In the genomic region with DNA sequence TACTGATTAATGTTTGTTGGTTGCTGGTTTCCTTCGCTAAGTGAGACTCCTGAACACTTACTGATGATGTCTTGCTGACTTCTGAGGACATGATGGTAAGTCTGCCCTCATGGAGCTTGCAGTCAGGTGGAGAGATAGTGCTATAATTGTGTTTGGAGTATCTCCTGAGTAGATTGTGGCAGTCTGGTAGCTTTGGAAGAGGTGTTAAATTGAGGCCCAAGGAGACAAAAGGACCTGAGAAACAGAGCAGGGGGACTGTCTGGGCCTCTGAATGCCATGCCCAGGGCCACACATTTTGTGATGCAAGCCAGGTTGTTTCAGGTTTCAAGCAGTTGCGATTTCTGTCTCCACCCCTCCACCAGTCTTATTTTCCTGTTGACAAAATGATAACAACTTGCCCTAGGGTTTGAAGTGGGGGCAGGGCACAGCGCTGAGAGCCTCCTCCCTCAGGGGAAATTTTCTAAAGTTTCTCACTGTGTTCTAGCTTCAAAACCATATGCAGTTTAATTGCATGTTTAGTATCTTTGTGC, we compare ENCODE assay signal across 8 cellular contexts. TPM values are rescaled to one million over a fixed set of nuclear protein-coding genes. Genes with fewer than 3 reads are reported as not detected.
A peak's percentile ranks its signal among the peaks of the same experiment; 100 is the strongest.
DNase-seq lines count a peak whose midpoint lies in the region; ATAC-seq, FAIRE-seq and TF ChIP-seq lines count a peak whose summit lies in the region.
"Had no signal": no experiment of that assay in that cellular context is flagged by ENCODE, and none has a peak within 500 bp of the region (broad histone marks: within the 10 kb centered on the region; RNA-seq: fewer than 3 reads in every experiment).

No MANE protein-coding gene starts in this region.

- DNase-seq in NAMALWA (ENCODE audit: low spot score) (peak; percentile 78), keratinocyte (ENCODE audit: low read depth, low spot score) (no peak), neural progenitor cell (ENCODE audit: low spot score) (no peak), retina (no peak)
- peak; percentile 58 to 70 for DNase-seq in activated CD4-positive, alpha-beta T cell treated with anti-CD3 and anti-CD28 coated beads, Interleukin-2, amount 50 U/mL, for 48 hours
- peak; percentile 45 to 76 for DNase-seq in stimulated activated naive CD8-positive, alpha-beta T cell treated with anti-CD3 and anti-CD28 coated beads, Interleukin-15, amount 100 ng/mL, for 72 hours
- DNase-seq: mammary epithelial cell had no signal

- no peak overlapping the region for H3K9ac ChIP-seq in keratinocyte (ENCODE audit: control insufficient read depth, extremely low read depth, insufficient read depth, low read length)
- H3K9ac ChIP-seq in neural progenitor cell = no peak overlapping the region

- no peaks in the 10 kb centered on the region for H3K27me3 ChIP-seq in keratinocyte (ENCODE audit: control insufficient read depth, extremely low read depth, insufficient read depth, low read length)
- H3K27me3 ChIP-seq in neural progenitor cell = no peaks in the 10 kb centered on the region

- H3K4me2 ChIP-seq in keratinocyte (ENCODE audit: control insufficient read depth, extremely low read depth, insufficient read depth, low read depth, low read length) = peak overlapping the region; percentile 14
- H3K4me2 ChIP-seq in neural progenitor cell = no peak overlapping the region

- peak overlapping the region; percentile 84 to 94 for H3K27ac Mint-ChIP-seq in stimulated activated naive CD8-positive, alpha-beta T cell treated with anti-CD3 and anti-CD28 coated beads, Interleukin-15, amount 100 ng/mL, for 72 hours
- H3K27ac Mint-ChIP-seq in neural progenitor cell = no peak overlapping the region

- H3K9me3 ChIP-seq in keratinocyte (ENCODE audit: control insufficient read depth, low read depth, low read length) = no peaks in the 10 kb centered on the region
- H3K9me3 ChIP-seq in neural progenitor cell (ENCODE audit: low read depth) = no peaks in the 10 kb centered on the region

- TF ChIP-seq CTCF in keratinocyte (optimal IDR thresholded peaks at IDR 0.05 in 1 of 3, IDR thresholded peaks at IDR 0.05 in 1 of 3, conservative IDR thresholded peaks at IDR 0.05 in 1 of 3; ENCODE audit: extremely low read depth in 1 of 3, insufficient read depth in 2 of 3, low read length in 3 of 3) = no peak
- TF ChIP-seq CTCF in neural progenitor cell (IDR thresholded peaks at IDR 0.05) = no peak

- peaks cover 14% of the 10 kb centered on the region for H3K9me1 ChIP-seq in keratinocyte (ENCODE audit: control insufficient read depth, extremely low read depth, insufficient read depth, low read length)

- H4K20me1 ChIP-seq in keratinocyte (ENCODE audit: control insufficient read depth, extremely low read depth, insufficient read depth, low read length) (peaks cover 6% of the 10 kb centered on the region), neural progenitor cell (ENCODE audit: low read depth) (peaks cover 52% of the 10 kb centered on the region)

- peak overlapping the region; percentile 73 to 83 for H3K4me3 Mint-ChIP-seq in stimulated activated naive CD8-positive, alpha-beta T cell treated with anti-CD3 and anti-CD28 coated beads, Interleukin-15, amount 100 ng/mL, for 72 hours
- H3K4me3 Mint-ChIP-seq in neural progenitor cell = no peak overlapping the region

- H3K4me3 ChIP-seq in keratinocyte (ENCODE audit: control insufficient read depth in 2 of 3, extremely low read depth in 1 of 3, insufficient read depth in 2 of 3, low read depth in 1 of 3, low read length in 3 of 3) = no peak overlapping the region
- H3K4me3 ChIP-seq in neural progenitor cell = no peak overlapping the region

- ATAC-seq in stimulated activated naive CD8-positive, alpha-beta T cell treated with anti-CD3 and anti-CD28 coated beads, Interleukin-15, amount 100 ng/mL, for 72 hours = peak; percentile 38
- no peak for ATAC-seq in GM21367 (IDR thresholded peaks at IDR 0.05; ENCODE audit: unreplicated experiment)

- H3K9me3 Mint-ChIP-seq in stimulated activated naive CD8-positive, alpha-beta T cell treated with anti-CD3 and anti-CD28 coated beads, Interleukin-15, amount 100 ng/mL, for 72 hours = peaks cover 0 to 7% of the 10 kb centered on the region in 2 donors
- no peaks in the 10 kb centered on the region for H3K9me3 Mint-ChIP-seq in neural progenitor cell

- peaks cover 96% of the 10 kb centered on the region for H3K79me2 ChIP-seq in keratinocyte (ENCODE audit: control insufficient read depth, insufficient read depth, low read length)
- H3K79me2 ChIP-seq in neural progenitor cell (ENCODE audit: low read depth) = peaks cover 82% of the 10 kb centered on the region

- H3K27me3 Mint-ChIP-seq in stimulated activated naive CD8-positive, alpha-beta T cell treated with anti-CD3 and anti-CD28 coated beads, Interleukin-15, amount 100 ng/mL, for 72 hours = no peaks in the 10 kb centered on the region
- no peaks in the 10 kb centered on the region for H3K27me3 Mint-ChIP-seq in neural progenitor cell (ENCODE audit: insufficient read depth, low read depth)

- peaks cover 7 to 34% of the 10 kb centered on the region in 2 experiments for H3K36me3 ChIP-seq in keratinocyte (ENCODE audit: control insufficient read depth in 2 of 2, extremely low read depth in 1 of 2, insufficient read depth in 2 of 2, low read length in 2 of 2)
- no peaks in the 10 kb centered on the region for H3K36me3 ChIP-seq in neural progenitor cell

- no peak for FAIRE-seq in keratinocyte (lab: Jason Lieb, UNC)

- dilution Hi-C loops in keratinocyte (cut with MboI; ENCODE audit: extremely low pct_ligation_motif_present, low sequenced_read_pairs) = no loop called here

- H3K4me1 ChIP-seq in keratinocyte (ENCODE audit: control insufficient read depth, extremely low read depth, insufficient read depth, low read length) (peaks cover 76% of the 10 kb centered on the region), neural progenitor cell (peaks cover 42% of the 10 kb centered on the region)

- H3K36me3 Mint-ChIP-seq in neural progenitor cell = peaks cover 48% of the 10 kb centered on the region

- no peaks in the 10 kb centered on the region for H3F3A ChIP-seq in neural progenitor cell (ENCODE audit: low read depth)

- H2AFZ ChIP-seq in keratinocyte (ENCODE audit: control insufficient read depth, low read length) (no peak overlapping the region), neural progenitor cell (replicated peaks) (no peak overlapping the region)

- no peak overlapping the region for H3K27ac ChIP-seq in keratinocyte (ENCODE audit: control insufficient read depth, insufficient read depth, low read length)
- no peak overlapping the region for H3K27ac ChIP-seq in neural progenitor cell

- peaks cover 74% of the 10 kb centered on the region for H3K4me1 Mint-ChIP-seq in stimulated activated naive CD8-positive, alpha-beta T cell treated with anti-CD3 and anti-CD28 coated beads, Interleukin-15, amount 100 ng/mL, for 72 hours
- peaks cover 79% of the 10 kb centered on the region for H3K4me1 Mint-ChIP-seq in neural progenitor cell

RNA-seq across cellular contexts. Expression of gene SMAD3, which starts 16.7 kb away (rescaled TPM):
- 30.6 to 52.9 TPM (median 33.7 TPM) in 3 replicates for polyA plus RNA-seq in keratinocyte
- 8.1 TPM for polyA plus RNA-seq in keratinocyte (2011; ENCODE audit: low read depth)
- 23.9 and 26.7 TPM in 2 replicates for polyA plus RNA-seq in keratinocyte (2011; cell fraction: cytosol; rRNA removed)
- 74.9 and 76.8 TPM in 2 replicates for polyA plus RNA-seq in keratinocyte (2011; cell fraction: nucleus; rRNA removed)
- polyA plus RNA-seq in keratinocyte (2012; ENCODE audit: low replicate concordance) = 26.5 and 44.9 TPM in 2 replicates
- 45.4 to 160 TPM (median 47.7 TPM) in 3 replicates for polyA minus RNA-seq in keratinocyte
- polyA minus RNA-seq in keratinocyte (2011; cell fraction: cytosol; rRNA and poly(A)+ RNA removed) = 23.8 TPM
- polyA minus RNA-seq in keratinocyte (2011; cell fraction: nucleus; rRNA and poly(A)+ RNA removed) = 30.5 and 55.1 TPM in 2 replicates
- total RNA-seq in neural progenitor cell (ENCODE audit: low replicate concordance) = 12.5 and 14.3 TPM in 2 replicates

Comparison
In these comparisons a context has a peak if more than half of its experiments do, and no peak if none do; other contexts are left out.
1. DNase-seq: peak in NAMALWA (single experiment), activated CD4-positive, alpha-beta T cell treated with anti-CD3 and anti-CD28 coated beads, Interleukin-2, amount 50 U/mL, for 48 hours (2 of 2) and stimulated activated naive CD8-positive, alpha-beta T cell treated with anti-CD3 and anti-CD28 coated beads, Interleukin-15, amount 100 ng/mL, for 72 hours (2 of 2); none in keratinocyte (single experiment), neural progenitor cell (single experiment) and retina (single experiment).